In genomic region chr20:7650481-7650880, GRCh38 we compare ENCODE assay signal across 17 cellular contexts.
DNase-seq lines count a peak whose midpoint lies in the region; ATAC-seq, FAIRE-seq and TF ChIP-seq lines count a peak whose summit lies in the region.
"Had no signal": no experiment of that assay in that cellular context is flagged by ENCODE, and none has a peak within 500 bp of the region (broad histone marks: within the 10 kb centered on the region; RNA-seq: fewer than 3 reads in every experiment).

No MANE protein-coding gene starts in this region.

- H3K27ac Mint-ChIP-seq in MCF 10A (ENCODE audit: low read depth, unreplicated experiment): no peak overlapping the region
- H3K27ac Mint-ChIP-seq in activated CD4-positive, alpha-beta memory T cell treated with anti-CD3 and anti-CD28 coated beads for 36 hours: no peak overlapping the region
- H3K27ac Mint-ChIP-seq: activated T-helper 2 cell treated with anti-CD3 and anti-CD28 coated beads, Interferon-gamma antibody, Interleukin-2, Interleukin-4, amounts not matched to agents 10 μg/mL and 5 μg/mL and 100 μg/mL, durations not matched to agents 14 hours and 24 hours and 36 hours had no signal

- peaks cover 4% of the 10 kb centered on the region for H3K4me1 ChIP-seq in mammary epithelial cell (ENCODE audit: insufficient read depth, low read length)
- H3K4me1 ChIP-seq: HAP-1 had no signal

- H3K4me3 Mint-ChIP-seq in MCF 10A (ENCODE audit: unreplicated experiment): no peak overlapping the region
- H3K4me3 Mint-ChIP-seq in activated CD4-positive, alpha-beta memory T cell treated with anti-CD3 and anti-CD28 coated beads for 36 hours: no peak overlapping the region

- H3K4me1 Mint-ChIP-seq in MCF 10A (ENCODE audit: insufficient read depth, unreplicated experiment): peaks cover 6% of the 10 kb centered on the region
- no peaks in the 10 kb centered on the region for H3K4me1 Mint-ChIP-seq in activated CD4-positive, alpha-beta memory T cell treated with anti-CD3 and anti-CD28 coated beads for 36 hours (ENCODE audit: low read depth)

- H3K36me3 Mint-ChIP-seq in MCF 10A (ENCODE audit: insufficient read depth, unreplicated experiment): no peaks in the 10 kb centered on the region
- no peaks in the 10 kb centered on the region for H3K36me3 Mint-ChIP-seq in activated CD4-positive, alpha-beta memory T cell treated with anti-CD3 and anti-CD28 coated beads for 36 hours

- in situ Hi-C loops in mammary epithelial cell (cut with MboI; ENCODE audit: low sequenced_read_pairs in 2 of 2) (no loop called here), astrocyte of the spinal cord (cut with HindIII; ENCODE audit: low sequenced_read_pairs) (no loop called here)

- no peaks in the 10 kb centered on the region for H3K27me3 Mint-ChIP-seq in MCF 10A (ENCODE audit: insufficient read depth, unreplicated experiment)
- no peaks in the 10 kb centered on the region for H3K27me3 Mint-ChIP-seq in activated CD4-positive, alpha-beta memory T cell treated with anti-CD3 and anti-CD28 coated beads for 36 hours

- FAIRE-seq in urothelium cell line (lab: Jason Lieb, UNC): no peak

- no peak overlapping the region for H3K4me3 ChIP-seq in mammary epithelial cell (replicated peaks in 1 of 3; ENCODE audit: insufficient read depth in 1 of 3, low read depth in 2 of 3, low read length in 3 of 3)
- no peak overlapping the region for H3K4me3 ChIP-seq in astrocyte of the spinal cord (ENCODE audit: low read depth, low read length)
- H3K4me3 ChIP-seq: HAP-1 had no signal

- H2AFZ ChIP-seq in mammary epithelial cell (ENCODE audit: low read depth, low read length): peak overlapping the region; percentile 37

- no peak overlapping the region for H3K27ac ChIP-seq in mammary epithelial cell (ENCODE audit: insufficient read depth, low read depth, low read length)
- H3K27ac ChIP-seq: KMS-11 had no signal

- ATAC-seq in left ventricle myocardium superior (peak; percentile 77), HG02588 (IDR thresholded peaks at IDR 0.05; ENCODE audit: unreplicated experiment) (no peak)
- ATAC-seq: stimulated activated naive CD8-positive, alpha-beta T cell treated with anti-CD3 and anti-CD28 coated beads, Interleukin-15, Interleukin-2, amounts not matched to agents 100 U/mL and 50 U/mL, for 24 hours had no signal

- POLR2A ChIA-PET in MCF 10A (lab: Yijun Ruan, JAX): interaction anchor here (0.7 to 1.0 kb wide), 4 partner anchors 20 to 90 kb away, joined by 3 to 4 read pairs (median 3); no protein-coding TSS in a partner anchor
- POLR2A ChIA-PET in activated CD4-positive, alpha-beta memory T cell treated with anti-CD3 and anti-CD28 coated beads for 36 hours (lab: Charles Lee): no interaction called here

- H3K36me3 ChIP-seq in mammary epithelial cell (ENCODE audit: insufficient read depth, low read length): no peaks in the 10 kb centered on the region
- H3K36me3 ChIP-seq: HAP-1 had no signal

- no peak overlapping the region for H3K4me2 ChIP-seq in mammary epithelial cell (ENCODE audit: insufficient read depth, low read depth, low read length)
- H3K4me2 ChIP-seq: KMS-11 had no signal

- CTCF ChIA-PET in mammary epithelial cell (lab: Charles Lee; ENCODE audit: low non-redundant PET) (no interaction called here), MCF 10A (lab: Yijun Ruan, JAX) (no interaction called here)
- CTCF ChIA-PET in activated CD4-positive, alpha-beta memory T cell treated with anti-CD3 and anti-CD28 coated beads for 36 hours (lab: Charles Lee): no interaction called here

- no peaks in the 10 kb centered on the region for H3K27me3 ChIP-seq in mammary epithelial cell (ENCODE audit: insufficient read depth, low read length)

- no peak for TF ChIP-seq CTCF in mammary epithelial cell (conservative IDR thresholded peaks at IDR 0.05 in 1 of 2, IDR thresholded peaks at IDR 0.05 in 1 of 2; ENCODE audit: extremely low read depth in 1 of 2, insufficient read depth in 1 of 2, low read depth in 1 of 2, low read length in 2 of 2)
- TF ChIP-seq CTCF in MCF 10A (IDR thresholded peaks at IDR 0.05; ENCODE audit: unreplicated experiment): no peak
- TF ChIP-seq CTCF in astrocyte of the spinal cord (IDR thresholded peaks at IDR 0.05; ENCODE audit: low read depth, low read length): no peak

- WGBS in mammary epithelial cell (ENCODE audit: low coverage, missing lambda C conversion rate): 86% methylated on average over 4 of the region's 4 CpGs

- H3K9ac ChIP-seq in mammary epithelial cell (ENCODE audit: insufficient read depth, low read length): no peak overlapping the region
- H3K9ac ChIP-seq: KMS-11 had no signal

- DNase-seq in mammary epithelial cell (peak; percentile 8), MCF 10A (ENCODE audit: unreplicated experiment) (no peak), astrocyte of the spinal cord (ENCODE audit: low read depth, low spot score) (peak; percentile 74), left ventricle myocardium superior (no peak), urothelium cell line (ENCODE audit: low spot score) (peak; percentile 14), DMS53 (lab: John Stamatoyannopoulos, UW) (no peak)
- no peak for DNase-seq in activated CD4-positive, alpha-beta memory T cell treated with anti-CD3 and anti-CD28 coated beads for 36 hours
- DNase-seq: activated CD4-positive, alpha-beta T cell treated with anti-CD3 and anti-CD28 coated beads, Interleukin-2, amount 50 U/mL, for 48 hours; Calu3; effector CD4-positive, alpha-beta T cell; hypothalamus; NCI-H1694; stimulated activated naive CD8-positive, alpha-beta T cell treated with anti-CD3 and anti-CD28 coated beads, Interleukin-15, Interleukin-2, amounts not matched to agents 100 U/mL and 50 U/mL, for 24 hours had no signal

- H3K9me3 ChIP-seq in mammary epithelial cell (replicated peaks; ENCODE audit: insufficient read depth, low read length): no peaks in the 10 kb centered on the region
- H3K9me3 ChIP-seq: HAP-1 had no signal

- H3K79me2 ChIP-seq in mammary epithelial cell (ENCODE audit: insufficient read depth, low read length): no peaks in the 10 kb centered on the region

- H3K9me3 Mint-ChIP-seq in MCF 10A (ENCODE audit: unreplicated experiment): peaks cover 12% of the 10 kb centered on the region
- H3K9me3 Mint-ChIP-seq in activated CD4-positive, alpha-beta memory T cell treated with anti-CD3 and anti-CD28 coated beads for 36 hours: peaks cover 18% of the 10 kb centered on the region

- intact Hi-C loops in mammary epithelial cell (cut with micrococcal nuclease) (no loop called here), MCF 10A (cut with micrococcal nuclease) (no loop called here), left ventricle myocardium superior (cut with micrococcal nuclease) (no loop called here)
- intact Hi-C loops in activated CD4-positive, alpha-beta memory T cell treated with anti-CD3 and anti-CD28 coated beads for 36 hours (cut with micrococcal nuclease): no loop called here

- H4K20me1 ChIP-seq in mammary epithelial cell (ENCODE audit: insufficient read depth, low read length): no peaks in the 10 kb centered on the region

- dilution Hi-C loops in mammary epithelial cell (cut with HindIII; ENCODE audit: low sequenced_read_pairs): no loop called here

- BruUV-seq in mammary epithelial cell (replicated peaks; lab: Mats Ljungman, UMichigan) (no TSS peak), MCF 10A (replicated peaks; lab: Mats Ljungman, UMichigan) (no TSS peak)

Comparison
In these comparisons a context has a peak if more than half of its experiments do, and no peak if none do; other contexts are left out.
1. DNase-seq: peak in mammary epithelial cell (single experiment), astrocyte of the spinal cord (single experiment) and urothelium cell line (single experiment); none in MCF 10A (single experiment), left ventricle myocardium superior (single experiment), activated CD4-positive, alpha-beta memory T cell treated with anti-CD3 and anti-CD28 coated beads for 36 hours (single experiment) and DMS53 (single experiment).